19 cellular contexts compared by ENCODE assay signal in genomic region chr4:152805071-152805650, GRCh38. TPM values are rescaled to one million over a fixed set of nuclear protein-coding genes. Genes with fewer than 3 reads are reported as not detected.
"Had no signal": no experiment of that assay in that cellular context is flagged by ENCODE, and none has a peak within 500 bp of the region (broad histone marks: within the 10 kb centered on the region; RNA-seq: fewer than 3 reads in every experiment).

No MANE protein-coding gene starts in this region.

- H3K4me1 ChIP-seq: foreskin keratinocyte, neural progenitor cell, thyroid gland, uterus had no signal

- H2AFZ ChIP-seq: neural progenitor cell had no signal

- H3K4me1 Mint-ChIP-seq: neural progenitor cell had no signal

- H3K9me3 Mint-ChIP-seq: activated CD4-positive, alpha-beta memory T cell treated with anti-CD3 and anti-CD28 coated beads for 36 hours; activated naive CD4-positive, alpha-beta T cell treated with anti-CD3 and anti-CD28 coated beads, Interleukin-2, amount 50 U/mL, for 24 hours; stimulated activated effector memory CD8-positive, alpha-beta T cell treated with anti-CD3 and anti-CD28 coated beads, Interleukin-12 subunit alpha, Interleukin-12 subunit beta, amount 100 ng/mL, for 72 hours; T-cell had no signal

- H3K36me3 ChIP-seq: neural progenitor cell, ovary, thyroid gland, uterus had no signal

- H3K4me3 Mint-ChIP-seq: activated CD4-positive, alpha-beta memory T cell treated with anti-CD3 and anti-CD28 coated beads for 36 hours; activated CD8-positive, alpha-beta memory T cell treated with anti-CD3 and anti-CD28 coated beads, Interleukin-2, amount 10 ng/mL, durations not matched to agents 7 days and 5 days; activated naive CD4-positive, alpha-beta T cell treated with anti-CD3 and anti-CD28 coated beads, Interleukin-2, amount 50 U/mL, for 24 hours; neural progenitor cell; stimulated activated effector memory CD8-positive, alpha-beta T cell treated with anti-CD3 and anti-CD28 coated beads, Interleukin-12 subunit alpha, Interleukin-12 subunit beta, amount 100 ng/mL, for 72 hours; T-cell had no signal

- H3K27ac ChIP-seq: body of pancreas, foreskin keratinocyte, neural progenitor cell, ovary, thyroid gland, uterus had no signal

- H3K4me3 ChIP-seq: body of pancreas, neural progenitor cell, ovary, thyroid gland, uterus had no signal

- H3K9me3 ChIP-seq: body of pancreas, ovary, thyroid gland, uterus had no signal

- ATAC-seq: activated CD8-positive, alpha-beta memory T cell treated with anti-CD3 and anti-CD28 coated beads, Interleukin-2, amount 10 ng/mL, durations not matched to agents 7 days and 5 days; body of pancreas; foreskin keratinocyte; stimulated activated effector memory CD8-positive, alpha-beta T cell treated with anti-CD3 and anti-CD28 coated beads, Interleukin-12 subunit alpha, Interleukin-12 subunit beta, amount 100 ng/mL, for 72 hours; T-cell had no signal

- H3K36me3 Mint-ChIP-seq: stimulated activated effector memory CD8-positive, alpha-beta T cell treated with anti-CD3 and anti-CD28 coated beads, Interleukin-12 subunit alpha, Interleukin-12 subunit beta, amount 100 ng/mL, for 72 hours had no signal

- DNase-seq: activated CD4-positive, alpha-beta memory T cell treated with anti-CD3 and anti-CD28 coated beads for 36 hours; activated CD8-positive, alpha-beta memory T cell treated with anti-CD3 and anti-CD28 coated beads, Interleukin-2, amount 10 ng/mL, durations not matched to agents 7 days and 5 days; activated effector memory CD4-positive, alpha-beta T cell treated with anti-CD3 and anti-CD28 coated beads, Interleukin-2, amount 50 U/mL, for 16 hours; activated T-cell treated with anti-CD3 and anti-CD28 coated beads, Interleukin-2, amount 50 U/mL, for 1 hour; amniotic stem cell; body of pancreas; caudate nucleus; foreskin keratinocyte; head of caudate nucleus; kidney glomerular epithelial cell; ovary; T-cell; T-helper 9 cell; thyroid gland; uterus had no signal

- H3K27me3 ChIP-seq: body of pancreas, foreskin keratinocyte, neural progenitor cell, ovary, thyroid gland, uterus had no signal

- H3K27me3 Mint-ChIP-seq: activated CD4-positive, alpha-beta memory T cell treated with anti-CD3 and anti-CD28 coated beads for 36 hours; activated CD8-positive, alpha-beta memory T cell treated with anti-CD3 and anti-CD28 coated beads, Interleukin-2, amount 10 ng/mL, durations not matched to agents 7 days and 5 days; activated naive CD4-positive, alpha-beta T cell treated with anti-CD3 and anti-CD28 coated beads, Interleukin-2, amount 50 U/mL, for 24 hours; T-cell had no signal

- H3K27ac Mint-ChIP-seq: activated CD4-positive, alpha-beta memory T cell treated with anti-CD3 and anti-CD28 coated beads for 36 hours; activated CD8-positive, alpha-beta memory T cell treated with anti-CD3 and anti-CD28 coated beads, Interleukin-2, amount 10 ng/mL, durations not matched to agents 7 days and 5 days; activated naive CD4-positive, alpha-beta T cell treated with anti-CD3 and anti-CD28 coated beads, Interleukin-2, amount 50 U/mL, for 24 hours; neural progenitor cell; stimulated activated effector memory CD8-positive, alpha-beta T cell treated with anti-CD3 and anti-CD28 coated beads, Interleukin-12 subunit alpha, Interleukin-12 subunit beta, amount 100 ng/mL, for 72 hours; T-cell had no signal

- H3K4me2 ChIP-seq: neural progenitor cell had no signal

RNA-seq across cellular contexts. Expression of gene TIGD4, which starts 25.6 kb away (rescaled TPM):
- total RNA-seq: mesenteric fat pad had no signal
